1 cellular context compared by ENCODE assay signal in genomic region chr5:157913575-157913974, GRCh38.
TF ChIP-seq lines count a peak whose summit lies in the region.

No MANE protein-coding gene starts in this region.

TF ChIP-seq in HepG2, 621 proteins besides CTCF, POLR2A, EP300 and RAD21 (continued from another document):
- no peak for TF ChIP-seq ZHX2 (IDR thresholded peaks at IDR 0.05; ENCODE audit: low read depth)
- no peak for TF ChIP-seq ZHX2 (CRISPR knock-in tag; IDR thresholded peaks at IDR 0.05; ENCODE audit: borderline replicate concordance)
- no peak for TF ChIP-seq TAF1 (CRISPR knock-in tag; IDR thresholded peaks at IDR 0.05)
- no peak for TF ChIP-seq ARNTL (CRISPR knock-in tag; IDR thresholded peaks at IDR 0.05)
- no peak for TF ChIP-seq DBP (CRISPR knock-in tag; IDR thresholded peaks at IDR 0.05; ENCODE audit: not compliant biosample characterization)
- TF ChIP-seq ZNF441 (CRISPR knock-in tag; IDR thresholded peaks at IDR 0.05; ENCODE audit: borderline replicate concordance): no peak
- no peak for TF ChIP-seq ZNF20 (CRISPR knock-in tag; IDR thresholded peaks at IDR 0.05)
- no peak for TF ChIP-seq SP1 (IDR thresholded peaks at IDR 0.05)
- TF ChIP-seq SP1 (CRISPR knock-in tag; IDR thresholded peaks at IDR 0.05): no peak
- TF ChIP-seq, protein P1, sequence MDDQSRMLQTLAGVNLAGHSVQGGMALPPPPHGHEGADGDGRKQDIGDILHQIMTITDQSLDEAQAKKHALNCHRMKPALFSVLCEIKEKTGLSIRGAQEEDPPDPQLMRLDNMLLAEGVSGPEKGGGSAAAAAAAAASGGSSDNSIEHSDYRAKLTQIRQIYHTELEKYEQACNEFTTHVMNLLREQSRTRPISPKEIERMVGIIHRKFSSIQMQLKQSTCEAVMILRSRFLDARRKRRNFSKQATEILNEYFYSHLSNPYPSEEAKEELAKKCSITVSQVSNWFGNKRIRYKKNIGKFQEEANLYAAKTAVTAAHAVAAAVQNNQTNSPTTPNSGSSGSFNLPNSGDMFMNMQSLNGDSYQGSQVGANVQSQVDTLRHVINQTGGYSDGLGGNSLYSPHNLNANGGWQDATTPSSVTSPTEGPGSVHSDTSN (CRISPR knock-in tag; IDR thresholded peaks at IDR 0.05; ENCODE audit: borderline replicate concordance): no peak
- TF ChIP-seq ZNF263 (CRISPR knock-in tag; IDR thresholded peaks at IDR 0.05): no peak
- TF ChIP-seq BRCA1 (CRISPR knock-in tag; IDR thresholded peaks at IDR 0.05): no peak
- no peak for TF ChIP-seq ZNF224 (CRISPR knock-in tag; IDR thresholded peaks at IDR 0.05)
